Comparison of ENCODE assay signal across 9 cellular contexts in the genomic region with DNA sequence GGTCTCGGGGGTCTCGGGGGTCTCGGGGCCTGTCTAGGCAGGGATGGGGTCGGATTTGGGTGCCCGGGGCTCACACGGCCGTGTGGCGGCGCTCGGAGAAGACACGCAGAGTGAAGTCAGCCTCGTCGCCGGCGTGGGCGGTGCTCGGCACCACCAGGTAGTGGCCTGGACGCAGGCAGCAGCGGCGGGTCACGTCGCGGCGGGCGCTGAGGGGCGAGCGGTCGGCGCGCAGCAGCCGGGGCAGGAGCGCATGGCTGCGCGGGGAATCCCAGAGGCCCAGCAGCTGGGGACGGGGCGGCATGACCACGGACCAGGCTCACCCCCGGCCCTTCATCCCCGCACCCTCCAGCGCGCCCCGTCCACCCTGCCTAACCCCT. TPM values are rescaled to one million over a fixed set of nuclear protein-coding genes. Genes with fewer than 3 reads are reported as not detected.
A peak's percentile ranks its signal among the peaks of the same experiment; 100 is the strongest.
DNase-seq lines count a peak whose midpoint lies in the region; ATAC-seq and TF ChIP-seq lines count a peak whose summit lies in the region.
"Had no signal": no experiment of that assay in that cellular context is flagged by ENCODE, and none has a peak within 500 bp of the region (broad histone marks: within the 10 kb centered on the region; RNA-seq: fewer than 3 reads in every experiment).

No MANE protein-coding gene starts in this region.

- H3K36me3 ChIP-seq in effector memory CD4-positive, alpha-beta T cell (ENCODE audit: control insufficient read depth, insufficient read depth, low read length): no peaks in the 10 kb centered on the region
- H3K36me3 ChIP-seq in tibial artery: peaks cover 3 to 9% (median 9%) of the 10 kb centered on the region in 3 donors

- intact Hi-C loops in activated CD4-positive, alpha-beta T cell treated with anti-CD3 and anti-CD28 coated beads for 36 hours (cut with DNase I, micrococcal nuclease): loop anchor here in 1 of 2 experiments (1.0 to 5.0 kb wide), 6 partner anchors 95 to 349 kb away; a partner anchor contains a TSS
- intact Hi-C loops in tibial artery (cut with DNase I; ENCODE audit: low total_unique reads): no loop called here

- ATAC-seq in HG02885 (IDR thresholded peaks at IDR 0.05; ENCODE audit: poor library complexity, unreplicated experiment) (peak; percentile 43), naive B cell (ENCODE audit: low read depth in 2 of 2) (peak; percentile 60 to 65), GM19463 (IDR thresholded peaks at IDR 0.05; ENCODE audit: unreplicated experiment) (no peak), GM19035 (IDR thresholded peaks at IDR 0.05; ENCODE audit: unreplicated experiment) (no peak)
- ATAC-seq in activated CD4-positive, alpha-beta T cell treated with anti-CD3 and anti-CD28 coated beads for 36 hours: peak; percentile 42

- H3K9me3 Mint-ChIP-seq in activated CD4-positive, alpha-beta T cell treated with anti-CD3 and anti-CD28 coated beads for 36 hours (ENCODE audit: low read depth): no peaks in the 10 kb centered on the region
- no peaks in the 10 kb centered on the region for H3K9me3 Mint-ChIP-seq in naive B cell
- H3K9me3 Mint-ChIP-seq: brain had no signal

- H3K36me3 Mint-ChIP-seq in activated CD4-positive, alpha-beta T cell treated with anti-CD3 and anti-CD28 coated beads for 36 hours (ENCODE audit: low read depth): no peaks in the 10 kb centered on the region
- no peaks in the 10 kb centered on the region for H3K36me3 Mint-ChIP-seq in naive B cell
- H3K36me3 Mint-ChIP-seq: brain had no signal

- TF ChIP-seq CTCF in tibial artery (IDR thresholded peaks at IDR 0.05): no peak

- H3K27me3 Mint-ChIP-seq in activated CD4-positive, alpha-beta T cell treated with anti-CD3 and anti-CD28 coated beads for 36 hours: peaks cover 7% of the 10 kb centered on the region
- no peaks in the 10 kb centered on the region for H3K27me3 Mint-ChIP-seq in naive B cell

- no peak overlapping the region for H3K4me3 Mint-ChIP-seq in activated CD4-positive, alpha-beta T cell treated with anti-CD3 and anti-CD28 coated beads for 36 hours
- H3K4me3 Mint-ChIP-seq in naive B cell: peak overlapping the region; percentile 62 to 91 (median 84)

- POLR2A ChIA-PET in activated CD4-positive, alpha-beta T cell treated with anti-CD3 and anti-CD28 coated beads for 36 hours (lab: Charles Lee): no interaction called here

- H3K4me1 ChIP-seq in effector memory CD4-positive, alpha-beta T cell (ENCODE audit: control insufficient read depth, insufficient read depth, low read length, poor library complexity, severe bottlenecking): peaks cover 35% of the 10 kb centered on the region
- peaks cover 0 to 45% (median 29%) of the 10 kb centered on the region in 4 donors for H3K4me1 ChIP-seq in tibial artery

- no peak overlapping the region for H3K27ac ChIP-seq in effector memory CD4-positive, alpha-beta T cell (ENCODE audit: insufficient read depth, low read length, poor library complexity, severe bottlenecking)
- peak overlapping the region; percentile 57 for H3K27ac ChIP-seq in tibial artery

- H3K27me3 ChIP-seq in effector memory CD4-positive, alpha-beta T cell (replicated peaks; ENCODE audit: control insufficient read depth, insufficient read depth, low read length, poor library complexity, severe bottlenecking): no peaks in the 10 kb centered on the region
- H3K27me3 ChIP-seq in tibial artery: no peaks in the 10 kb centered on the region

- in situ Hi-C loops in ACHN (cut with HindIII; ENCODE audit: low pct_ligation_motif_present, low pct_unique_long_range_greater_than_20kb, low sequenced_read_pairs): no loop called here

- H3K4me3 ChIP-seq in effector memory CD4-positive, alpha-beta T cell (ENCODE audit: insufficient read depth, low read depth, low read length, poor library complexity, severe bottlenecking): peak overlapping the region; percentile 40
- peak overlapping the region; percentile 30 to 45 for H3K4me3 ChIP-seq in tibial artery

- no peak overlapping the region for H3K27ac Mint-ChIP-seq in activated CD4-positive, alpha-beta T cell treated with anti-CD3 and anti-CD28 coated beads for 36 hours
- H3K27ac Mint-ChIP-seq in naive B cell: peak overlapping the region in 3 of 6 donors; percentile 63 to 78 (median 76)

- peak; percentile 47 for DNase-seq in ACHN
- DNase-seq in activated CD4-positive, alpha-beta T cell treated with anti-CD3 and anti-CD28 coated beads for 36 hours: peak; percentile 82
- DNase-seq in effector memory CD4-positive, alpha-beta T cell: peak; percentile 50 to 59 (median 58)
- peak; percentile 60 for DNase-seq in naive B cell
- peak in 1 of 2 donors; percentile 74 for DNase-seq in tibial artery

- no peaks in the 10 kb centered on the region for H3K9me3 ChIP-seq in effector memory CD4-positive, alpha-beta T cell (ENCODE audit: control insufficient read depth, low read length)
- H3K9me3 ChIP-seq in tibial artery: no peaks in the 10 kb centered on the region

- H3K4me1 Mint-ChIP-seq in activated CD4-positive, alpha-beta T cell treated with anti-CD3 and anti-CD28 coated beads for 36 hours: peaks cover 33% of the 10 kb centered on the region
- peaks cover 44 to 64% (median 56%) of the 10 kb centered on the region in 3 donors for H3K4me1 Mint-ChIP-seq in naive B cell

- CTCF ChIA-PET in activated CD4-positive, alpha-beta T cell treated with anti-CD3 and anti-CD28 coated beads for 36 hours (lab: Charles Lee): no interaction called here

RNA-seq across cellular contexts. Expression of a gene that starts 8.2 kb away (rescaled TPM):
- 1 to 10 TPM; 4.4 to 4.9 TPM for total RNA-seq in activated CD4-positive, alpha-beta T cell treated with anti-CD3 and anti-CD28 coated beads for 36 hours
- 10 to 100 TPM in 4 of 6 donors, 1 to 10 TPM in 2; 3.3 to 25.4 (median 14.0) TPM for polyA plus RNA-seq in naive B cell (ENCODE audit: low read depth in 6 of 6)

RNA-seq across cellular contexts. Expression of a gene that starts 37.3 kb away (rescaled TPM):
- not detected for total RNA-seq in activated CD4-positive, alpha-beta T cell treated with anti-CD3 and anti-CD28 coated beads for 36 hours
- not detected for polyA plus RNA-seq in naive B cell (ENCODE audit: low read depth in 6 of 6)

RNA-seq across cellular contexts. Expression of a gene that starts 53.0 kb away (rescaled TPM):
- not detected for total RNA-seq in activated CD4-positive, alpha-beta T cell treated with anti-CD3 and anti-CD28 coated beads for 36 hours
- polyA plus RNA-seq in naive B cell (ENCODE audit: low read depth in 6 of 6): 1 to 10 TPM in 1 of 6 donors, not detected in 5; 6.0 TPM

Comparison
In these comparisons a context has a peak if more than half of its experiments do, and no peak if none do; other contexts are left out.
1. ATAC-seq: peak in HG02885 (single experiment), activated CD4-positive, alpha-beta T cell treated with anti-CD3 and anti-CD28 coated beads for 36 hours (single experiment) and naive B cell (2 of 2); none in GM19463 (single experiment) and GM19035 (single experiment).